Comparison of ENCODE assay signal across 31 cellular contexts in genomic region chr6:122200441-122200840, GRCh38.
"Had no signal": no experiment of that assay in that cellular context is flagged by ENCODE, and none has a peak within 500 bp of the region (broad histone marks: within the 10 kb centered on the region; RNA-seq: fewer than 3 reads in every experiment).

No MANE protein-coding gene starts in this region.

- H3K4me1 Mint-ChIP-seq: activated B cell treated with CpG ODN at 0.5 μM for 24 hours; activated CD4-positive, alpha-beta T cell treated with anti-CD3 and anti-CD28 coated beads for 36 hours; activated CD8-positive, alpha-beta memory T cell treated with anti-CD3 and anti-CD28 coated beads, Interleukin-2, amount 10 ng/mL, durations not matched to agents 7 days and 5 days; activated naive CD8-positive, alpha-beta T cell treated with anti-CD3 and anti-CD28 coated beads for 36 hours; mesothelial cell of epicardium; naive B cell; nephron progenitor cell; stimulated activated memory B cell treated with anti-CD40 and anti-IgM and Interleukin-4, amounts not matched to agents 10 μg/mL and 1 μg/mL and 100 μg/mL, for 72 hours had no signal

- H3K4me1 ChIP-seq: body of pancreas, pancreas, psoas muscle, stomach, suprapubic skin, upper lobe of right lung had no signal

- H3K9me3 ChIP-seq: body of pancreas, neutrophil, pancreas, psoas muscle, stomach, suprapubic skin, tibial artery, upper lobe of right lung had no signal

- H3K9me3 Mint-ChIP-seq: activated B cell treated with CpG ODN at 0.5 μM for 24 hours; activated naive CD8-positive, alpha-beta T cell treated with anti-CD3 and anti-CD28 coated beads for 36 hours; T-helper 2 cell treated with Interferon-gamma antibody and Interleukin-4, amounts not matched to agents 5 μg/mL and 100 μg/mL, for 36 hours had no signal

- H3K27me3 ChIP-seq: body of pancreas, neutrophil, pancreas, stomach, suprapubic skin, tibial artery, upper lobe of right lung had no signal

- H3K36me3 ChIP-seq: neutrophil, pancreas, stomach, suprapubic skin, tibial artery, upper lobe of right lung had no signal

- DNase-seq: activated B cell treated with CpG ODN at 0.5 μM for 24 hours; activated CD4-positive, alpha-beta T cell treated with anti-CD3 and anti-CD28 coated beads for 36 hours; activated CD8-positive, alpha-beta memory T cell treated with anti-CD3 and anti-CD28 coated beads, Interleukin-2, amount 10 ng/mL, durations not matched to agents 7 days and 5 days; activated CD8-positive, alpha-beta T cell treated with anti-CD3 and anti-CD28 coated beads, Interleukin-2, amount 10 ng/mL, durations not matched to agents 7 days and 5 days; activated effector memory CD4-positive, alpha-beta T cell treated with Interleukin-2 at 50 U/mL for 16 hours; activated naive CD4-positive, alpha-beta T cell treated with Interleukin-2 at 50 U/mL for 16 hours; activated naive CD8-positive, alpha-beta T cell treated with anti-CD3 and anti-CD28 coated beads for 36 hours; activated T-cell treated with anti-CD3 and anti-CD28 coated beads, Interleukin-2, amount 50 U/mL, for 72 hours; amniotic stem cell; body of pancreas; cerebellar nuclear complex; head of caudate nucleus; hippocampal formation; naive B cell; nephron progenitor cell; pancreas; psoas muscle; stimulated activated CD4-positive, alpha-beta T cell treated with anti-CD3 and anti-CD28 coated beads, Interleukin-1b, Interleukin-23, amount 100 ng/mL, for 48 hours; stimulated activated CD4-positive, alpha-beta T cell treated with anti-CD3 and anti-CD28 coated beads, Interleukin-4, amount 100 ng/mL, for 4 hours; stimulated activated CD8-positive, alpha-beta memory T cell treated with anti-CD3 and anti-CD28 coated beads, Interleukin-4, amount 100 ng/mL, for 48 hours; stomach; T-helper 1 cell; tibial artery; upper lobe of right lung had no signal

- H3K4me3 ChIP-seq: body of pancreas, coronary artery, pancreas, psoas muscle, smooth muscle cell, stomach, suprapubic skin, tibial artery, upper lobe of right lung had no signal

- H3K36me3 Mint-ChIP-seq: activated CD8-positive, alpha-beta memory T cell treated with anti-CD3 and anti-CD28 coated beads, Interleukin-2, amount 10 ng/mL, durations not matched to agents 7 days and 5 days; activated naive CD8-positive, alpha-beta T cell treated with anti-CD3 and anti-CD28 coated beads for 36 hours; mesothelial cell of epicardium; naive B cell; stimulated activated memory B cell treated with anti-CD40 and anti-IgM and Interleukin-4, amounts not matched to agents 10 μg/mL and 1 μg/mL and 100 μg/mL, for 72 hours had no signal

- H3K27ac Mint-ChIP-seq: activated B cell treated with CpG ODN at 0.5 μM for 24 hours; activated CD4-positive, alpha-beta T cell treated with anti-CD3 and anti-CD28 coated beads for 36 hours; activated CD8-positive, alpha-beta memory T cell treated with anti-CD3 and anti-CD28 coated beads, Interleukin-2, amount 10 ng/mL, durations not matched to agents 7 days and 5 days; activated CD8-positive, alpha-beta T cell treated with anti-CD3 and anti-CD28 coated beads, Interleukin-2, amount 10 ng/mL, durations not matched to agents 7 days and 5 days; activated naive CD8-positive, alpha-beta T cell treated with anti-CD3 and anti-CD28 coated beads for 36 hours; activated T-cell treated with anti-CD3 and anti-CD28 coated beads, Interleukin-2, amount 50 U/mL, for 72 hours; mesothelial cell of epicardium; naive B cell; nephron progenitor cell; stimulated activated memory B cell treated with anti-CD40 and anti-IgM and Interleukin-4, amounts not matched to agents 10 μg/mL and 1 μg/mL and 100 μg/mL, for 72 hours; T-helper 2 cell treated with Interferon-gamma antibody and Interleukin-4, amounts not matched to agents 5 μg/mL and 100 μg/mL, for 36 hours had no signal

- H3K4me3 Mint-ChIP-seq: activated B cell treated with CpG ODN at 0.5 μM for 24 hours; activated CD4-positive, alpha-beta T cell treated with anti-CD3 and anti-CD28 coated beads for 36 hours; activated CD8-positive, alpha-beta memory T cell treated with anti-CD3 and anti-CD28 coated beads, Interleukin-2, amount 10 ng/mL, durations not matched to agents 7 days and 5 days; activated CD8-positive, alpha-beta T cell treated with anti-CD3 and anti-CD28 coated beads, Interleukin-2, amount 10 ng/mL, durations not matched to agents 7 days and 5 days; activated naive CD8-positive, alpha-beta T cell treated with anti-CD3 and anti-CD28 coated beads for 36 hours; activated T-cell treated with anti-CD3 and anti-CD28 coated beads, Interleukin-2, amount 50 U/mL, for 72 hours; mesothelial cell of epicardium; naive B cell; nephron progenitor cell; stimulated activated memory B cell treated with anti-CD40 and anti-IgM and Interleukin-4, amounts not matched to agents 10 μg/mL and 1 μg/mL and 100 μg/mL, for 72 hours; T-helper 2 cell treated with Interferon-gamma antibody and Interleukin-4, amounts not matched to agents 5 μg/mL and 100 μg/mL, for 36 hours had no signal

- ATAC-seq: activated CD4-positive, alpha-beta T cell treated with anti-CD3 and anti-CD28 coated beads for 36 hours; activated CD8-positive, alpha-beta memory T cell treated with anti-CD3 and anti-CD28 coated beads, Interleukin-2, amount 10 ng/mL, durations not matched to agents 7 days and 5 days; activated CD8-positive, alpha-beta T cell treated with anti-CD3 and anti-CD28 coated beads, Interleukin-2, amount 10 ng/mL, durations not matched to agents 7 days and 5 days; activated T-cell treated with anti-CD3 and anti-CD28 coated beads, Interleukin-2, amount 50 U/mL, for 72 hours; body of pancreas; pancreas; psoas muscle; stimulated activated memory B cell treated with anti-CD40 and anti-IgM and Interleukin-4, amounts not matched to agents 10 μg/mL and 1 μg/mL and 100 μg/mL, for 72 hours; upper lobe of right lung had no signal

- H3K27me3 Mint-ChIP-seq: activated B cell treated with CpG ODN at 0.5 μM for 24 hours; activated CD8-positive, alpha-beta memory T cell treated with anti-CD3 and anti-CD28 coated beads, Interleukin-2, amount 10 ng/mL, durations not matched to agents 7 days and 5 days; naive B cell; stimulated activated memory B cell treated with anti-CD40 and anti-IgM and Interleukin-4, amounts not matched to agents 10 μg/mL and 1 μg/mL and 100 μg/mL, for 72 hours had no signal
